8 cellular contexts compared by ENCODE assay signal in genomic region chr3:194682651-194683310, GRCh38. TPM values are rescaled to one million over a fixed set of nuclear protein-coding genes. Genes with fewer than 3 reads are reported as not detected.
DNase-seq lines count a peak whose midpoint lies in the region; ATAC-seq lines count a peak whose summit lies in the region.

No MANE protein-coding gene starts in this region.

- H3K4me3 Mint-ChIP-seq in IgD-negative memory B cell: peak overlapping the region in 3 of 4 donors; percentile 17 to 73 (median 57)
- H3K4me3 Mint-ChIP-seq in activated CD8-positive, alpha-beta memory T cell treated with anti-CD3 and anti-CD28 coated beads, Interleukin-2, amount 10 ng/mL, durations not matched to agents 7 days and 5 days: no peak overlapping the region
- peak overlapping the region; percentile 47 for H3K4me3 Mint-ChIP-seq in stimulated activated effector memory CD8-positive, alpha-beta T cell treated with anti-CD3 and anti-CD28 coated beads, Interleukin-12 subunit alpha, Interleukin-12 subunit beta, amount 100 ng/mL, for 72 hours

- H3K27me3 ChIP-seq in BLaER1 treated with 17β-estradiol and CSF1 and Interleukin-3, amounts not matched to agents 10 nM and 100 nM: no peaks in the 10 kb centered on the region

- CTCF ChIA-PET in activated CD8-positive, alpha-beta memory T cell treated with anti-CD3 and anti-CD28 coated beads, Interleukin-2, amount 10 ng/mL, durations not matched to agents 7 days and 5 days (lab: Charles Lee): interaction anchor here (0.6 to 6.7 kb wide), 35 partner anchors 8 to 1167 kb away, joined by 3 to 98 read pairs (median 4); partner anchors contain the start of genes LSG1, TMEM44 and XXYLT1

- peak overlapping the region in 3 of 11 experiments; percentile 13 to 20 (median 20); a peak in 2 of 22 replicates for H3K27ac ChIP-seq in BLaER1 treated with 17β-estradiol and CSF1 and Interleukin-3, amounts not matched to agents 10 nM and 100 nM

- no peaks in the 10 kb centered on the region; a peak in 1 of 22 replicates for H3K9me3 ChIP-seq in BLaER1 treated with 17β-estradiol and CSF1 and Interleukin-3, amounts not matched to agents 10 nM and 100 nM (replicated peaks in 1 of 11)

- peak overlapping the region in 1 of 3 donors; percentile 53 for H3K27ac Mint-ChIP-seq in IgD-negative memory B cell
- H3K27ac Mint-ChIP-seq in activated CD8-positive, alpha-beta memory T cell treated with anti-CD3 and anti-CD28 coated beads, Interleukin-2, amount 10 ng/mL, durations not matched to agents 7 days and 5 days: no peak overlapping the region
- H3K27ac Mint-ChIP-seq in stimulated activated effector memory CD8-positive, alpha-beta T cell treated with anti-CD3 and anti-CD28 coated beads, Interleukin-12 subunit alpha, Interleukin-12 subunit beta, amount 100 ng/mL, for 72 hours: peak overlapping the region; percentile 23

- peak; percentile 59 for DNase-seq in NOMO-1 treated with dmso at 0.1 percent for 144 hours (lab: John Stamatoyannopoulos, UW; ENCODE audit: unreplicated experiment)
- DNase-seq in activated CD8-positive, alpha-beta memory T cell treated with anti-CD3 and anti-CD28 coated beads, Interleukin-2, amount 10 ng/mL, durations not matched to agents 7 days and 5 days: peak; percentile 84
- peak; percentile 90 for DNase-seq in epidermal melanocyte (ENCODE audit: insufficient read length, low spot score)
- peak; percentile 88 for DNase-seq in myocyte (ENCODE audit: low read depth)
- DNase-seq in stimulated activated effector memory CD8-positive, alpha-beta T cell treated with anti-CD3 and anti-CD28 coated beads, Interleukin-12 subunit alpha, Interleukin-12 subunit beta, amount 100 ng/mL, for 72 hours (ENCODE audit: low spot score in 2 of 2): peak in 1 of 2 donors; percentile 84

- H3K4me1 Mint-ChIP-seq in IgD-negative memory B cell: peaks cover 6 to 26% (median 21%) of the 10 kb centered on the region in 3 donors
- peaks cover 47% of the 10 kb centered on the region for H3K4me1 Mint-ChIP-seq in activated CD8-positive, alpha-beta memory T cell treated with anti-CD3 and anti-CD28 coated beads, Interleukin-2, amount 10 ng/mL, durations not matched to agents 7 days and 5 days
- peaks cover 44% of the 10 kb centered on the region for H3K4me1 Mint-ChIP-seq in stimulated activated effector memory CD8-positive, alpha-beta T cell treated with anti-CD3 and anti-CD28 coated beads, Interleukin-12 subunit alpha, Interleukin-12 subunit beta, amount 100 ng/mL, for 72 hours

- H3K9ac ChIP-seq in BLaER1 treated with 17β-estradiol and CSF1 and Interleukin-3, amounts not matched to agents 10 nM and 100 nM: peak overlapping the region in 6 of 11 experiments; percentile 3 to 29 (median 12); a peak in 4 of 22 replicates

- H3K9me3 Mint-ChIP-seq in IgD-negative memory B cell: no peaks in the 10 kb centered on the region
- no peaks in the 10 kb centered on the region for H3K9me3 Mint-ChIP-seq in activated CD8-positive, alpha-beta memory T cell treated with anti-CD3 and anti-CD28 coated beads, Interleukin-2, amount 10 ng/mL, durations not matched to agents 7 days and 5 days (ENCODE audit: low read depth)
- no peaks in the 10 kb centered on the region for H3K9me3 Mint-ChIP-seq in stimulated activated effector memory CD8-positive, alpha-beta T cell treated with anti-CD3 and anti-CD28 coated beads, Interleukin-12 subunit alpha, Interleukin-12 subunit beta, amount 100 ng/mL, for 72 hours

- ATAC-seq in GM19455 (IDR thresholded peaks at IDR 0.05; ENCODE audit: unreplicated experiment): peak; percentile 51
- ATAC-seq in activated CD8-positive, alpha-beta memory T cell treated with anti-CD3 and anti-CD28 coated beads, Interleukin-2, amount 10 ng/mL, durations not matched to agents 7 days and 5 days: peak; percentile 61
- ATAC-seq in stimulated activated effector memory CD8-positive, alpha-beta T cell treated with anti-CD3 and anti-CD28 coated beads, Interleukin-12 subunit alpha, Interleukin-12 subunit beta, amount 100 ng/mL, for 72 hours: peak; percentile 75

- H3K4me3 ChIP-seq in BLaER1 treated with 17β-estradiol and CSF1 and Interleukin-3, amounts not matched to agents 10 nM and 100 nM: no peak overlapping the region

- H3K27me3 Mint-ChIP-seq in IgD-negative memory B cell: no peaks in the 10 kb centered on the region
- peaks cover 37% of the 10 kb centered on the region for H3K27me3 Mint-ChIP-seq in activated CD8-positive, alpha-beta memory T cell treated with anti-CD3 and anti-CD28 coated beads, Interleukin-2, amount 10 ng/mL, durations not matched to agents 7 days and 5 days

- H4K20me1 ChIP-seq in BLaER1 treated with 17β-estradiol and CSF1 and Interleukin-3, amounts not matched to agents 10 nM and 100 nM: peaks cover 0 to 21% (median 20%) of the 10 kb centered on the region in 11 experiments; a peak in 18 of 22 replicates

- H3K4me2 ChIP-seq in BLaER1 treated with 17β-estradiol and CSF1 and Interleukin-3, amounts not matched to agents 10 nM and 100 nM: peak overlapping the region; percentile 32 to 80 (median 65)

- peaks cover 30 to 46% (median 34%) of the 10 kb centered on the region in 10 experiments for H3K4me1 ChIP-seq in BLaER1 treated with 17β-estradiol and CSF1 and Interleukin-3, amounts not matched to agents 10 nM and 100 nM

- H3K36me3 ChIP-seq in BLaER1 treated with 17β-estradiol and CSF1 and Interleukin-3, amounts not matched to agents 10 nM and 100 nM: peaks cover 0 to 14% (median 9%) of the 10 kb centered on the region in 11 experiments; a peak in 12 of 22 replicates

- no peaks in the 10 kb centered on the region for H3K36me3 Mint-ChIP-seq in IgD-negative memory B cell
- H3K36me3 Mint-ChIP-seq in activated CD8-positive, alpha-beta memory T cell treated with anti-CD3 and anti-CD28 coated beads, Interleukin-2, amount 10 ng/mL, durations not matched to agents 7 days and 5 days: no peaks in the 10 kb centered on the region
- H3K36me3 Mint-ChIP-seq in stimulated activated effector memory CD8-positive, alpha-beta T cell treated with anti-CD3 and anti-CD28 coated beads, Interleukin-12 subunit alpha, Interleukin-12 subunit beta, amount 100 ng/mL, for 72 hours: peaks cover 18% of the 10 kb centered on the region

RNA-seq across cellular contexts. Expression of gene FAM43A, which starts 2.9 kb away (rescaled TPM):
- polyA plus RNA-seq in IgD-negative memory B cell: 33.1 TPM
- 10 to 100 TPM in 1 of 2 experiments, 1 to 10 TPM in 1; 1.6 to 10.0 TPM for total RNA-seq in activated CD8-positive, alpha-beta memory T cell treated with anti-CD3 and anti-CD28 coated beads, Interleukin-2, amount 10 ng/mL, durations not matched to agents 7 days and 5 days
- 2.2 and 2.9 TPM in 2 replicates for total RNA-seq in myocyte
- polyA plus RNA-seq in myocyte (2012): 0.43 TPM

RNA-seq across cellular contexts. Expression of gene LSG1, which starts 10.8 kb away (rescaled TPM):
- polyA plus RNA-seq in IgD-negative memory B cell: 35.5 TPM
- 10 to 100 TPM; 42.8 to 58.7 TPM for total RNA-seq in activated CD8-positive, alpha-beta memory T cell treated with anti-CD3 and anti-CD28 coated beads, Interleukin-2, amount 10 ng/mL, durations not matched to agents 7 days and 5 days
- 32.1 and 32.6 TPM in 2 replicates for total RNA-seq in myocyte
- polyA plus RNA-seq in myocyte (2012): 26.5 TPM

RNA-seq across cellular contexts. Expression of gene TMEM44, which starts 49.6 kb away (rescaled TPM):
- 2.2 TPM for polyA plus RNA-seq in IgD-negative memory B cell
- total RNA-seq in activated CD8-positive, alpha-beta memory T cell treated with anti-CD3 and anti-CD28 coated beads, Interleukin-2, amount 10 ng/mL, durations not matched to agents 7 days and 5 days: 10 to 100 TPM; 15.3 to 15.9 TPM
- total RNA-seq in myocyte: 16.7 and 21.1 TPM in 2 replicates
- polyA plus RNA-seq in myocyte (2012): 16.7 TPM
